8 cellular contexts compared by ENCODE assay signal in the genomic region with DNA sequence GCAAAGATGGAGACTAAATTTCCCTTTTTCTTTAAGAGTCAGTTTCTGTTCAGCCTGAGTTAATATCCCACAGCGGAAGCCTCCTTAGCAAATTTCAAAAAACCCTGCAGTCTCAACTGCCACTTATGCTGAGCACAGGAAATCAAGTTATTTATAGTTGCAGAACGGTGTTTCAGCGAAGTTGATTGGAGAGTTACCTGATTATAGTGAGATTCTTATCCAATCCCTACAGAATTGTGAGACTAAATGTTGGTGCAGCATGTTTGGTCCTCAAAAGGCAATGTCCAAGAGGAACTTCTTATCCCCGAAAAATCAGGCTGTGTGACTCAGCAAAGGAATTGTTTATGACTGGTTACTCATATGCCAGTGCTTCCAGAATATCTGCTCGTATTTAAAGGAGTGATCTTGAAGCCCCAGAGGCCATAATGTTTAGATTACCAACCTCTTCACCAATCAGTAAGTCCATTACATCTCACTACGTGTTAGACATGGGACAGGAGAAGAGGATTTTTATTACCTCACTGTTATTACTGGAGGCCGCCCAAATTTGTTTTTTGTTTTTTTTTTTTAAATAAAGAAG.
A peak's percentile ranks its signal among the peaks of the same experiment; 100 is the strongest.
DNase-seq lines count a peak whose midpoint lies in the region; TF ChIP-seq lines count a peak whose summit lies in the region.

No MANE protein-coding gene starts in this region.

- H3K79me2 ChIP-seq in H9 (ENCODE audit: insufficient read depth, low read length), result peaks cover 43% of the 10 kb centered on the region; the same call in 1 of the 2 replicates

- peaks cover 93% of the 10 kb centered on the region for H4K20me1 ChIP-seq in BLaER1
- no peaks in the 10 kb centered on the region for H4K20me1 ChIP-seq in H9 (ENCODE audit: control insufficient read depth, insufficient read depth, insufficient read length)

- intact Hi-C loops in esophagus squamous epithelium (cut with DNase I), result no loop called here

- peaks cover 42 to 43% of the 10 kb centered on the region in 2 experiments for H3K4me1 Mint-ChIP-seq in H9
- peaks cover 45% of the 10 kb centered on the region for H3K4me1 Mint-ChIP-seq in progenitor cell of endocrine pancreas (ENCODE audit: low read depth)

- H3T11ph ChIP-seq in H9 (ENCODE audit: low read length), result no peak overlapping the region

- no peak overlapping the region for H4K91ac ChIP-seq in H9 (ENCODE audit: insufficient read length, low read depth, low read length)

- peaks cover 19% of the 10 kb centered on the region for H3K27me3 Mint-ChIP-seq in H9 (ENCODE audit: low read depth)
- H3K27me3 Mint-ChIP-seq in progenitor cell of endocrine pancreas, result peaks cover 7% of the 10 kb centered on the region

- H2BK120ac ChIP-seq in H9 (ENCODE audit: low read depth, low read length, poor library complexity, severe bottlenecking), result no peak overlapping the region

- TF ChIP-seq CTCF in H9 (conservative IDR thresholded peaks at IDR 0.05) (no peak), esophagus squamous epithelium (IDR thresholded peaks at IDR 0.05) (no peak), progenitor cell of endocrine pancreas (IDR thresholded peaks at IDR 0.05; ENCODE audit: unreplicated experiment) (no peak)

- no peak overlapping the region for H2BK5ac ChIP-seq in H9 (ENCODE audit: insufficient read length, low read length)

- H3K56ac ChIP-seq in H9 (ENCODE audit: insufficient read length, low read depth, low read length), result no peak overlapping the region

- H3K4ac ChIP-seq in H9 (ENCODE audit: low read depth, low read length), result no peak overlapping the region

- H3K9me3 ChIP-seq in BLaER1 (no peaks in the 10 kb centered on the region), H9 (ENCODE audit: control insufficient read depth, low read depth, low read length) (no peaks in the 10 kb centered on the region), esophagus squamous epithelium (no peaks in the 10 kb centered on the region)

- no CpG with 5 or more reads among the region's 7 CpGs for WGBS in H9 (ENCODE audit: extremely low coverage, insufficient read length, low lambda C conversion rate)
- WGBS in esophagus squamous epithelium, 2 donors, result 14 to 20% methylated on average over 7 of the region's 7 CpGs

- no peak overlapping the region for H3K23ac ChIP-seq in H9 (ENCODE audit: insufficient read length, low read depth, low read length)

- H2BK15ac ChIP-seq in H9 (ENCODE audit: low read depth, low read length), result no peak overlapping the region

- peaks cover 9% of the 10 kb centered on the region for H3K79me1 ChIP-seq in H9 (ENCODE audit: insufficient read depth, low read depth, low read length, poor library complexity, severe bottlenecking)

- H3K36me3 ChIP-seq in BLaER1, result no peaks in the 10 kb centered on the region
- H3K36me3 ChIP-seq in esophagus squamous epithelium, result no peaks in the 10 kb centered on the region

- H4K8ac ChIP-seq in H9 (replicated peaks; ENCODE audit: insufficient read length, low read depth, low read length), result no peak overlapping the region

- H3K9me3 Mint-ChIP-seq in H9, result no peaks in the 10 kb centered on the region; a peak in 1 of 5 replicates
- no peaks in the 10 kb centered on the region for H3K9me3 Mint-ChIP-seq in progenitor cell of endocrine pancreas (ENCODE audit: low read depth)

- H3K4me3 ChIP-seq in BLaER1 (peak overlapping the region; percentile 78), esophagus squamous epithelium (peak overlapping the region; percentile 85 to 95 (median 92)), skeletal muscle cell (ENCODE audit: low read depth, low read length) (no peak overlapping the region)

- H2AK5ac ChIP-seq in H9 (ENCODE audit: insufficient read length, low read length), result no peak overlapping the region

- H2BK20ac ChIP-seq in H9 (ENCODE audit: low read depth, low read length, poor library complexity, severe bottlenecking), result no peak overlapping the region

- no peak overlapping the region for H3K4me3 Mint-ChIP-seq in H9
- H3K4me3 Mint-ChIP-seq in progenitor cell of endocrine pancreas (ENCODE audit: low read depth), result no peak overlapping the region

- peak overlapping the region; percentile 91 for H3K9ac ChIP-seq in BLaER1
- H3K9ac ChIP-seq in H9 (ENCODE audit: extremely low read depth, insufficient read length, low read length), result no peak overlapping the region

- H3K14ac ChIP-seq in H9 (ENCODE audit: insufficient read depth, low read length), result no peak overlapping the region

- no peaks in the 10 kb centered on the region; a peak in 1 of 7 replicates for H3K36me3 Mint-ChIP-seq in H9 (ENCODE audit: insufficient read depth in 1 of 3, low read depth in 3 of 3)
- no peaks in the 10 kb centered on the region for H3K36me3 Mint-ChIP-seq in progenitor cell of endocrine pancreas (ENCODE audit: insufficient read depth)

- H3K27me3 ChIP-seq in BLaER1 (no peaks in the 10 kb centered on the region), H9 (ENCODE audit: insufficient read depth, low read length) (no peaks in the 10 kb centered on the region), esophagus squamous epithelium (no peaks in the 10 kb centered on the region)

- H2BK12ac ChIP-seq in H9 (ENCODE audit: insufficient read length, low read depth, low read length), result no peak overlapping the region

- H4K5ac ChIP-seq in H9 (ENCODE audit: insufficient read length, low read depth, low read length), result no peak overlapping the region

- peaks cover 14% of the 10 kb centered on the region for H3K23me2 ChIP-seq in H9 (ENCODE audit: insufficient read length, low read depth, low read length, poor library complexity, severe bottlenecking)

- H2AFZ ChIP-seq in H9 (ENCODE audit: low read length), result no peak overlapping the region

- H3K27ac ChIP-seq in BLaER1 (peak overlapping the region; percentile 87), H9 (ENCODE audit: insufficient read length, low read depth, low read length) (no peak overlapping the region), esophagus squamous epithelium (peak overlapping the region; percentile 97 to 99 (median 99))

- H3K4me1 ChIP-seq in BLaER1 (peaks cover 79% of the 10 kb centered on the region), H9 (ENCODE audit: insufficient read depth, low read length) (peaks cover 23% of the 10 kb centered on the region; the same call in 1 of the 2 replicates), esophagus squamous epithelium (peaks cover 65 to 87% (median 74%) of the 10 kb centered on the region in 3 donors)

- H3K4me2 ChIP-seq in BLaER1 (peak overlapping the region; percentile 98), H9 (ENCODE audit: insufficient read depth, insufficient read length, low read length) (no peak overlapping the region)

- DNase-seq in H9, result peak; percentile 2
- DNase-seq in SKM-1 treated with dmso at 0.1 percent for 144 hours (lab: John Stamatoyannopoulos, UW; ENCODE audit: unreplicated experiment), result peak; percentile 68
- DNase-seq in esophagus squamous epithelium (lab: John Stamatoyannopoulos, UW), result no peak
- DNase-seq in skeletal muscle cell (ENCODE audit: low read depth), result peak; percentile 89
- no peak for DNase-seq in COR-L47 (lab: John Stamatoyannopoulos, UW)
- no peak for DNase-seq in progenitor cell of endocrine pancreas (ENCODE audit: low spot score, unreplicated experiment)
- no peak for DNase-seq in GOT3 (lab: John Stamatoyannopoulos, UW)

- peak in 2 of 4 donors; percentile 36 to 47 for TF ChIP-seq POLR2A in esophagus squamous epithelium (IDR thresholded peaks at IDR 0.05)

- no peak overlapping the region for H3K18ac ChIP-seq in H9 (ENCODE audit: insufficient read length, low read depth, low read length)

- no peak overlapping the region for H3K27ac Mint-ChIP-seq in H9
- H3K27ac Mint-ChIP-seq in progenitor cell of endocrine pancreas, result no peak overlapping the region

Comparison
In these comparisons a context has a peak if more than half of its experiments do, and no peak if none do; other contexts are left out.
1. DNase-seq: peak in H9 (single experiment), SKM-1 treated with dmso at 0.1 percent for 144 hours (single experiment) and skeletal muscle cell (single experiment); none in esophagus squamous epithelium (single experiment), COR-L47 (single experiment), progenitor cell of endocrine pancreas (single experiment) and GOT3 (single experiment).